Comparison of ENCODE assay signal across 1 cellular context in genomic region chr9:131676431-131676972, GRCh38.
TF ChIP-seq lines count a peak whose summit lies in the region.

No MANE protein-coding gene starts in this region.

TF ChIP-seq in WTC11, 78 proteins besides CTCF, POLR2A, EP300 and RAD21 (continued from another document):
- TF ChIP-seq ZNF281 (CRISPR knock-in tag; IDR thresholded peaks at IDR 0.05) (no peak), MLX (CRISPR knock-in tag; IDR thresholded peaks at IDR 0.05) (no peak), SOX15 (CRISPR knock-in tag; IDR thresholded peaks at IDR 0.05) (no peak), TP53 (CRISPR knock-in tag; IDR thresholded peaks at IDR 0.05) (no peak), TEAD1 (CRISPR knock-in tag; IDR thresholded peaks at IDR 0.05) (no peak), PRRX2 (CRISPR knock-in tag; IDR thresholded peaks at IDR 0.05) (no peak), USF2 (CRISPR knock-in tag; IDR thresholded peaks at IDR 0.05) (no peak), GABPB1 (CRISPR knock-in tag; IDR thresholded peaks at IDR 0.05) (no peak), STAT6 (CRISPR knock-in tag; conservative IDR thresholded peaks at IDR 0.05; ENCODE audit: low read depth) (no peak), CREM (CRISPR knock-in tag; IDR thresholded peaks at IDR 0.05) (no peak)
